ENCODE assay signal across 19 cellular contexts in genomic region chr9:75712690-75713089, GRCh38.
"Had no signal": no experiment of that assay in that cellular context is flagged by ENCODE, and none has a peak within 500 bp of the region (broad histone marks: within the 10 kb centered on the region; RNA-seq: fewer than 3 reads in every experiment).

No MANE protein-coding gene starts in this region.

- H3K4me3 Mint-ChIP-seq: activated CD4-positive, alpha-beta T cell treated with anti-CD3 and anti-CD28 coated beads for 36 hours; activated CD8-positive, alpha-beta T cell treated with anti-CD3 and anti-CD28 coated beads, Interleukin-2, amount 10 ng/mL, durations not matched to agents 7 days and 5 days; activated naive CD8-positive, alpha-beta T cell treated with anti-CD3 and anti-CD28 coated beads, Interleukin-2, amount 50 U/mL, for 24 hours; naive thymus-derived CD8-positive, alpha-beta T cell; stimulated activated naive CD8-positive, alpha-beta T cell treated with anti-CD3 and anti-CD28 coated beads, Interleukin-15, Interleukin-2, amounts not matched to agents 100 ng/mL and 50 ng/mL, for 24 hours had no signal

- H3K27ac ChIP-seq: body of pancreas, dorsolateral prefrontal cortex, esophagus squamous epithelium, foreskin keratinocyte, psoas muscle, WERI-Rb-1 had no signal

- DNase-seq: activated CD4-positive, alpha-beta T cell treated with anti-CD3 and anti-CD28 coated beads for 36 hours; activated CD8-positive, alpha-beta memory T cell treated with anti-CD3 and anti-CD28 coated beads, Interleukin-2, amount 50 U/mL, for 48 hours; activated CD8-positive, alpha-beta T cell treated with anti-CD3 and anti-CD28 coated beads, Interleukin-2, amount 10 ng/mL, durations not matched to agents 7 days and 5 days; activated naive CD8-positive, alpha-beta T cell treated with anti-CD3 and anti-CD28 coated beads, Interleukin-2, amount 50 U/mL, for 24 hours; dorsolateral prefrontal cortex; esophagus squamous epithelium; kidney; mucosa of descending colon; naive thymus-derived CD8-positive, alpha-beta T cell; nucleus accumbens; psoas muscle; SK-N-SH; stimulated activated CD4-positive, alpha-beta T cell treated with anti-CD3 and anti-CD28 coated beads, Interleukin-4, amount 100 ng/mL, for 1 hour; stimulated activated CD8-positive, alpha-beta memory T cell treated with anti-CD3 and anti-CD28 coated beads, Interleukin-4, amount 100 ng/mL, for 48 hours; T-helper 1 cell; WERI-Rb-1 had no signal

- H3K9ac ChIP-seq: SK-N-SH had no signal

- H3K4me3 ChIP-seq: body of pancreas, dorsolateral prefrontal cortex, esophagus squamous epithelium, mucosa of descending colon, psoas muscle had no signal

- H3K4me2 ChIP-seq: SK-N-SH had no signal

- H3K4me1 Mint-ChIP-seq: activated CD4-positive, alpha-beta T cell treated with anti-CD3 and anti-CD28 coated beads for 36 hours; activated naive CD8-positive, alpha-beta T cell treated with anti-CD3 and anti-CD28 coated beads, Interleukin-2, amount 50 U/mL, for 24 hours; naive thymus-derived CD8-positive, alpha-beta T cell had no signal

- H3K9me3 ChIP-seq: body of pancreas, esophagus squamous epithelium, mucosa of descending colon, psoas muscle, SK-N-SH had no signal

- H3K9me3 Mint-ChIP-seq: activated naive CD8-positive, alpha-beta T cell treated with anti-CD3 and anti-CD28 coated beads, Interleukin-2, amount 50 U/mL, for 24 hours; naive thymus-derived CD8-positive, alpha-beta T cell; stimulated activated naive CD8-positive, alpha-beta T cell treated with anti-CD3 and anti-CD28 coated beads, Interleukin-15, Interleukin-2, amounts not matched to agents 100 ng/mL and 50 ng/mL, for 24 hours had no signal

- H3K27ac Mint-ChIP-seq: activated CD4-positive, alpha-beta T cell treated with anti-CD3 and anti-CD28 coated beads for 36 hours; activated CD8-positive, alpha-beta T cell treated with anti-CD3 and anti-CD28 coated beads, Interleukin-2, amount 10 ng/mL, durations not matched to agents 7 days and 5 days; activated naive CD8-positive, alpha-beta T cell treated with anti-CD3 and anti-CD28 coated beads, Interleukin-2, amount 50 U/mL, for 24 hours; naive thymus-derived CD8-positive, alpha-beta T cell; stimulated activated naive CD8-positive, alpha-beta T cell treated with anti-CD3 and anti-CD28 coated beads, Interleukin-15, Interleukin-2, amounts not matched to agents 100 ng/mL and 50 ng/mL, for 24 hours had no signal

- H3K36me3 Mint-ChIP-seq: naive thymus-derived CD8-positive, alpha-beta T cell had no signal

- H3K4me1 ChIP-seq: esophagus squamous epithelium, foreskin keratinocyte, psoas muscle had no signal

- H3K27me3 ChIP-seq: body of pancreas, esophagus squamous epithelium, foreskin keratinocyte had no signal

- H3K36me3 ChIP-seq: esophagus squamous epithelium, WERI-Rb-1 had no signal
